8 cellular contexts compared by ENCODE assay signal in genomic region chr12:50085615-50085928, GRCh38. TPM values are rescaled to one million over a fixed set of nuclear protein-coding genes. Genes with fewer than 3 reads are reported as not detected.
DNase-seq lines count a peak whose midpoint lies in the region; ATAC-seq and TF ChIP-seq lines count a peak whose summit lies in the region.

No MANE protein-coding gene starts in this region.

- peak overlapping the region; percentile 86 to 96 (median 88) for H3K27ac ChIP-seq in body of pancreas

- peak overlapping the region; percentile 87 to 93 for H3K4me3 ChIP-seq in body of pancreas
- no peak overlapping the region for H3K4me3 ChIP-seq in mucosa of stomach (ENCODE audit: low read length)

- peak; percentile 7 for ATAC-seq in HG03097 (IDR thresholded peaks at IDR 0.05; ENCODE audit: low FRiP score, unreplicated experiment)
- ATAC-seq in body of pancreas: no peak
- no peak for ATAC-seq in GM19035 (IDR thresholded peaks at IDR 0.05; ENCODE audit: unreplicated experiment)
- no peak for ATAC-seq in HG02970 (IDR thresholded peaks at IDR 0.05; ENCODE audit: low FRiP score, unreplicated experiment)
- no peak for ATAC-seq in HG02840 (IDR thresholded peaks at IDR 0.05; ENCODE audit: low FRiP score, unreplicated experiment)

- peak overlapping the region; percentile 77 for H3K9ac ChIP-seq in mucosa of stomach (ENCODE audit: low read length)

- 2 to 6% methylated on average over 5 of the region's 7 CpGs for WGBS in body of pancreas, 2 donors

- DNase-seq in ELR (ENCODE audit: low read depth) (peak; percentile 21), body of pancreas (no peak), H4 (ENCODE audit: low spot score) (no peak)

- peaks cover 3 to 12% of the 10 kb centered on the region in 2 donors for H3K36me3 ChIP-seq in body of pancreas (replicated peaks in 1 of 2; ENCODE audit: insufficient read depth in 1 of 2, low read depth in 2 of 2)
- no peaks in the 10 kb centered on the region for H3K36me3 ChIP-seq in mucosa of stomach (ENCODE audit: control insufficient read depth, insufficient read depth, low read length)

- H3K4me1 ChIP-seq in body of pancreas: peaks cover 23% of the 10 kb centered on the region
- H3K4me1 ChIP-seq in mucosa of stomach (ENCODE audit: control insufficient read depth, insufficient read depth, low read length): no peaks in the 10 kb centered on the region

- H3K27me3 ChIP-seq in body of pancreas (no peaks in the 10 kb centered on the region), mucosa of stomach (ENCODE audit: control insufficient read depth, insufficient read depth, low read length) (no peaks in the 10 kb centered on the region)

- intact Hi-C loops in body of pancreas (cut with DNase I): no loop called here

- no peak for TF ChIP-seq POLR2A in body of pancreas (IDR thresholded peaks at IDR 0.05)

- H3K9me3 ChIP-seq in body of pancreas: no peaks in the 10 kb centered on the region
- H3K9me3 ChIP-seq in mucosa of stomach (ENCODE audit: control insufficient read depth, low read length): no peaks in the 10 kb centered on the region

- TF ChIP-seq CTCF in body of pancreas (IDR thresholded peaks at IDR 0.05): no peak

RNA-seq across cellular contexts. Expression of gene SMARCD1, which starts 0.4 kb away (rescaled TPM):
- total RNA-seq in body of pancreas: 10 to 100 TPM; 34.2 to 52.7 TPM
- total RNA-seq in H4 (2014; rRNA removed; shearing (Covaris generic)): 52.7 and 64.3 TPM in 2 replicates

RNA-seq across cellular contexts. Expression of gene GPD1, which starts 18.2 kb away (rescaled TPM):
- 100 to 1,000 TPM in 1 of 2 donors, 1 to 10 TPM in 1; 7.0 to 232 TPM for total RNA-seq in body of pancreas
- 0.25 TPM in 1 of 2 replicates, not detected in the other for total RNA-seq in H4 (2014; rRNA removed; shearing (Covaris generic))

RNA-seq across cellular contexts. Expression of gene COX14, which starts 26.5 kb away (rescaled TPM):
- 10 to 100 TPM; 14.5 to 47.8 TPM for total RNA-seq in body of pancreas
- 64.8 and 70.3 TPM in 2 replicates for total RNA-seq in H4 (2014; rRNA removed; shearing (Covaris generic))

RNA-seq across cellular contexts. Expression of gene ASIC1, which starts 28.2 kb away (rescaled TPM):
- under 1 TPM; 0.52 to 0.99 TPM for total RNA-seq in body of pancreas
- 1.6 and 3.4 TPM in 2 replicates for total RNA-seq in H4 (2014; rRNA removed; shearing (Covaris generic))
